In genomic region chr5:16690243-16690839, GRCh38 we compare ENCODE assay signal across 8 cellular contexts.
A peak's percentile ranks its signal among the peaks of the same experiment; 100 is the strongest.
DNase-seq lines count a peak whose midpoint lies in the region; ATAC-seq and TF ChIP-seq lines count a peak whose summit lies in the region.

No MANE protein-coding gene starts in this region.

- H3K9me3 ChIP-seq in PC-3 (ENCODE audit: low read length), result no peaks in the 10 kb centered on the region

- intact Hi-C loops in PC-3 (cut with micrococcal nuclease), result loop anchor here (2.0 kb wide), 1 partner anchor 512 kb away; no protein-coding TSS in a partner anchor

- ATAC-seq in GM18909 (IDR thresholded peaks at IDR 0.05; ENCODE audit: poor library complexity, unreplicated experiment) (peak; percentile 80), HG03457 (IDR thresholded peaks at IDR 0.05; ENCODE audit: unreplicated experiment) (peak; percentile 63), PC-3 (peak; percentile 90), HG03095 (IDR thresholded peaks at IDR 0.05; ENCODE audit: unreplicated experiment) (no peak)

- no peaks in the 10 kb centered on the region for H4K20me1 ChIP-seq in PC-3 (ENCODE audit: low read length)

- DNase-seq in D341Med (ENCODE audit: low spot score) (peak; percentile 79), PC-3 (peak; percentile 87), dermis blood vessel endothelial cell (peak; percentile 80), myocyte (ENCODE audit: low read depth) (peak; percentile 51), ureter (ENCODE audit: low spot score) (no peak)

- no TSS peak for BruUV-seq in PC-3 (replicated peaks; lab: Mats Ljungman, UMichigan)

- CTCF ChIA-PET in PC-3 (lab: Charles Lee), result no interaction called here

- H3K27ac ChIP-seq in PC-3 (ENCODE audit: low read length), result no peak overlapping the region

- no peak overlapping the region for H3K4me2 ChIP-seq in PC-3 (ENCODE audit: low read length)

- H3K27me3 ChIP-seq in PC-3 (ENCODE audit: low read length), result no peaks in the 10 kb centered on the region

- no peaks in the 10 kb centered on the region for H3K4me1 ChIP-seq in PC-3 (ENCODE audit: insufficient read depth, low read length)

- TF ChIP-seq CTCF in PC-3 (conservative IDR thresholded peaks at IDR 0.05; ENCODE audit: low read depth, low read length), result peak; percentile 98

- H3K4me3 ChIP-seq in PC-3 (ENCODE audit: low read length), result no peak overlapping the region

- H3K9me2 ChIP-seq in PC-3 (replicated peaks; ENCODE audit: low read length), result no peaks in the 10 kb centered on the region

- H2AFZ ChIP-seq in PC-3 (ENCODE audit: low read length), result no peak overlapping the region

- no peak overlapping the region for H3K9ac ChIP-seq in PC-3 (ENCODE audit: low read length)

- no peaks in the 10 kb centered on the region for H3F3A ChIP-seq in PC-3 (ENCODE audit: low read length, unreplicated experiment)

- no peaks in the 10 kb centered on the region for H3K79me2 ChIP-seq in PC-3 (ENCODE audit: low read length)

- POLR2A ChIA-PET in PC-3 (lab: Charles Lee; ENCODE audit: unreplicated experiment), result no interaction called here

- peaks cover 27% of the 10 kb centered on the region for H3K36me3 ChIP-seq in PC-3 (ENCODE audit: low read depth, low read length)
